1 cellular context compared by ENCODE assay signal in genomic region chr3:10223676-10224639, GRCh38.
TF ChIP-seq lines count a peak whose summit lies in the region.

No MANE protein-coding gene starts in this region.

TF ChIP-seq in HepG2, 621 proteins besides CTCF, POLR2A, EP300 and RAD21 (continued from another document and continues in another):
- TF ChIP-seq SKIL (CRISPR knock-in tag; IDR thresholded peaks at IDR 0.05; ENCODE audit: borderline replicate concordance): peak; percentile 91
- TF ChIP-seq PTBP1 (IDR thresholded peaks at IDR 0.05; ENCODE audit: low read depth, low read length, poor library complexity, severe bottlenecking): no peak
- peak; percentile 75 for TF ChIP-seq ZNF687 (CRISPR knock-in tag; IDR thresholded peaks at IDR 0.05)
- TF ChIP-seq MAFG (CRISPR knock-in tag; IDR thresholded peaks at IDR 0.05): no peak
- peak; percentile 38; the same call in 1 of the 2 replicates for TF ChIP-seq ZMYM3 (CRISPR knock-in tag; IDR thresholded peaks at IDR 0.05)
- TF ChIP-seq ZNF432 (CRISPR knock-in tag; IDR thresholded peaks at IDR 0.05; ENCODE audit: borderline replicate concordance): no peak
- TF ChIP-seq RBAK (CRISPR knock-in tag; IDR thresholded peaks at IDR 0.05): no peak
- TF ChIP-seq SP1 (IDR thresholded peaks at IDR 0.05): no peak
- no peak for TF ChIP-seq SP1 (CRISPR knock-in tag; IDR thresholded peaks at IDR 0.05)
- TF ChIP-seq SIX4 (CRISPR knock-in tag; IDR thresholded peaks at IDR 0.05): no peak
- peak; percentile 74 for TF ChIP-seq HDAC2 (CRISPR knock-in tag; IDR thresholded peaks at IDR 0.05)
- TF ChIP-seq CHCHD3 (CRISPR knock-in tag; IDR thresholded peaks at IDR 0.05): no peak
- TF ChIP-seq ZFP36 (IDR thresholded peaks at IDR 0.05; ENCODE audit: borderline replicate concordance, low read depth, low read length, partially characterized antibody): no peak
- peak; percentile 70 for TF ChIP-seq NR2F2 (IDR thresholded peaks at IDR 0.05; ENCODE audit: borderline replicate concordance, low read depth)
- TF ChIP-seq ZBTB46 (CRISPR knock-in tag; IDR thresholded peaks at IDR 0.05; ENCODE audit: borderline replicate concordance): no peak
- TF ChIP-seq ZNF660 (CRISPR knock-in tag; IDR thresholded peaks at IDR 0.05; ENCODE audit: borderline replicate concordance, low read depth): no peak
- TF ChIP-seq TFAP4 (IDR thresholded peaks at IDR 0.05; ENCODE audit: borderline replicate concordance, low read depth): peak; percentile 64; the same call in 1 of the 2 replicates
- TF ChIP-seq ZNF609 (CRISPR knock-in tag; IDR thresholded peaks at IDR 0.05; ENCODE audit: borderline replicate concordance): peak; percentile 27; the same call in 1 of the 2 replicates
- TF ChIP-seq ZNF543 (CRISPR knock-in tag; IDR thresholded peaks at IDR 0.05): no peak
- TF ChIP-seq MLX (CRISPR knock-in tag; IDR thresholded peaks at IDR 0.05): peak; percentile 61; the same call in 1 of the 2 replicates
- TF ChIP-seq GTF3A (CRISPR knock-in tag; conservative IDR thresholded peaks at IDR 0.05): no peak
- peak; percentile 82 for TF ChIP-seq ARID5B (CRISPR knock-in tag; IDR thresholded peaks at IDR 0.05)
- no peak for TF ChIP-seq STAT6 (CRISPR knock-in tag; IDR thresholded peaks at IDR 0.05; ENCODE audit: borderline replicate concordance)
- TF ChIP-seq ZNF225 (CRISPR knock-in tag; IDR thresholded peaks at IDR 0.05): no peak
- no peak for TF ChIP-seq RBM22 (optimal IDR thresholded peaks at IDR 0.05; ENCODE audit: low read length)
- no peak for TF ChIP-seq ARID3A (IDR thresholded peaks at IDR 0.05; ENCODE audit: low read depth, low read length)
- TF ChIP-seq CENPBD1 (CRISPR knock-in tag; IDR thresholded peaks at IDR 0.05; ENCODE audit: borderline replicate concordance, low read depth): no peak
- TF ChIP-seq ZNF619 (CRISPR knock-in tag; IDR thresholded peaks at IDR 0.05): 0 out of 2 replicates have a peak, but pooled peaks have one; percentile 36
